In genomic region chr14:101721951-101722661, GRCh38 we compare ENCODE assay signal across 8 cellular contexts. TPM values are rescaled to one million over a fixed set of nuclear protein-coding genes. Genes with fewer than 3 reads are reported as not detected.
DNase-seq lines count a peak whose midpoint lies in the region; TF ChIP-seq lines count a peak whose summit lies in the region.

No MANE protein-coding gene starts in this region.

- WGBS in mesodermal cell (ENCODE audit: insufficient coverage in 2 of 2), 2 experiments: 57 to 68% methylated on average over 10 to 13 of the region's 21 CpGs

- H3K9ac ChIP-seq in subcutaneous abdominal adipose tissue (ENCODE audit: low read length in 5 of 5): no peak overlapping the region

- H3K4me1 ChIP-seq in mesodermal cell (ENCODE audit: control insufficient read depth, insufficient read depth, low read length, poor library complexity, severe bottlenecking) (peaks cover 16% of the 10 kb centered on the region), subcutaneous abdominal adipose tissue (ENCODE audit: control insufficient read depth in 5 of 5, insufficient read depth in 5 of 5, low read length in 5 of 5) (peaks cover 0 to 21% (median 0%) of the 10 kb centered on the region in 5 donors)

- DNase-seq in HFF-Myc (ENCODE audit: extremely low read depth, low read depth) (peak; percentile 60), T-helper 1 cell (peak; percentile 61 to 94 (median 74)), astrocyte of the hippocampus (ENCODE audit: low read depth, low spot score) (peak; percentile 91), DMS 273 (lab: John Stamatoyannopoulos, UW; ENCODE audit: unreplicated experiment) (no peak), cerebellar cortex (ENCODE audit: low spot score) (no peak), dedifferentiated amniotic fluid mesenchymal stem cell (ENCODE audit: extremely low spot score) (no peak)

- no peak overlapping the region for H3K4me3 ChIP-seq in HFF-Myc (replicated peaks; ENCODE audit: low read depth, low read length)
- H3K4me3 ChIP-seq in mesodermal cell (ENCODE audit: extremely low read depth, insufficient read depth, low read length, poor library complexity, severe bottlenecking): no peak overlapping the region
- peak overlapping the region in 1 of 5 donors; percentile 1 for H3K4me3 ChIP-seq in subcutaneous abdominal adipose tissue (ENCODE audit: low read depth in 1 of 5, low read length in 5 of 5)

- H3K27me3 ChIP-seq in subcutaneous abdominal adipose tissue (ENCODE audit: control insufficient read depth in 5 of 5, insufficient read depth in 4 of 5, low read length in 5 of 5): no peaks in the 10 kb centered on the region

- H3K27ac ChIP-seq in mesodermal cell (ENCODE audit: low read depth, low read length, severe bottlenecking) (peak overlapping the region; percentile 75), subcutaneous abdominal adipose tissue (ENCODE audit: low read depth, low read length) (peak overlapping the region; percentile 30)

- H3K9me3 ChIP-seq in mesodermal cell (ENCODE audit: control insufficient read depth, low read length) (no peaks in the 10 kb centered on the region), subcutaneous abdominal adipose tissue (ENCODE audit: control insufficient read depth in 5 of 5, low read length in 5 of 5) (no peaks in the 10 kb centered on the region)

- H3K36me3 ChIP-seq in mesodermal cell (ENCODE audit: control insufficient read depth, insufficient read depth, low read length) (no peaks in the 10 kb centered on the region), subcutaneous abdominal adipose tissue (ENCODE audit: control insufficient read depth in 5 of 5, insufficient read depth in 5 of 5, low read length in 5 of 5) (no peaks in the 10 kb centered on the region)

- no peak for TF ChIP-seq CTCF in HFF-Myc (IDR thresholded peaks at IDR 0.05; ENCODE audit: low read depth, low read length, missing control alignments)

RNA-seq across cellular contexts. Expression of gene PPP2R5C, which starts 39.4 kb away (rescaled TPM):
- polyA plus RNA-seq in mesodermal cell (2013, experiment 1 of 2): 135 TPM
- polyA plus RNA-seq in mesodermal cell (2013, experiment 2 of 2): 143 TPM

Comparison
In these comparisons a context has a peak if more than half of its experiments do, and no peak if none do; other contexts are left out.
1. DNase-seq: peak in HFF-Myc (single experiment), T-helper 1 cell (5 of 5) and astrocyte of the hippocampus (single experiment); none in DMS 273 (single experiment), cerebellar cortex (single experiment) and dedifferentiated amniotic fluid mesenchymal stem cell (single experiment).